In genomic region chr19:54345938-54346386, GRCh38 we compare ENCODE assay signal across 1 cellular context.
TF ChIP-seq lines count a peak whose summit lies in the region.

No MANE protein-coding gene starts in this region.

TF ChIP-seq in GM12878, 131 proteins besides CTCF, POLR2A, EP300 and RAD21 (continues in another document):
- TF ChIP-seq PAX5 (IDR thresholded peaks at IDR 0.05; ENCODE audit: borderline replicate concordance, low read depth, low read length) (peak; percentile 73), NR2C1 (IDR thresholded peaks at IDR 0.05) (no peak), ZNF217 (IDR thresholded peaks at IDR 0.05) (peak; percentile 71), NFYA (IDR thresholded peaks at IDR 0.05; ENCODE audit: borderline replicate concordance, low read depth, low read length) (no peak), EED (IDR thresholded peaks at IDR 0.05; ENCODE audit: low read depth) (peak; percentile 100), USF1 (IDR thresholded peaks at IDR 0.05; ENCODE audit: borderline replicate concordance, extremely low read length, insufficient read depth, low read depth, low read length) (no peak), HCFC1 (IDR thresholded peaks at IDR 0.05; ENCODE audit: low read length) (no peak), SMC3 (IDR thresholded peaks at IDR 0.05; ENCODE audit: borderline replicate concordance, low read length) (no peak), ZBTB33 (IDR thresholded peaks at IDR 0.05) (no peak), RB1 (IDR thresholded peaks at IDR 0.05; ENCODE audit: borderline replicate concordance) (peak; percentile 86; the same call in 1 of the 2 replicates), MEF2A (IDR thresholded peaks at IDR 0.05; ENCODE audit: insufficient read depth, low read depth, low read length) (peak; percentile 64; the same call in 1 of the 2 replicates), HSF1 (IDR thresholded peaks at IDR 0.05; ENCODE audit: low read depth, low read length) (no peak), ZNF687 (IDR thresholded peaks at IDR 0.05) (0 out of 2 replicates have a peak, but pooled peaks have one; percentile 49), CUX1 (IDR thresholded peaks at IDR 0.05; ENCODE audit: insufficient replicate concordance, low read depth, low read length) (peak; percentile 92), STAT3 (IDR thresholded peaks at IDR 0.05; ENCODE audit: low read depth, low read length) (peak; percentile 64; the same call in 1 of the 2 replicates), NKRF (conservative IDR thresholded peaks at IDR 0.05) (0 out of 2 replicates have a peak, but pooled peaks have one; percentile 43), IKZF2 (IDR thresholded peaks at IDR 0.05) (peak; percentile 99), ATF3 (IDR thresholded peaks at IDR 0.05; ENCODE audit: borderline replicate concordance, extremely low read depth, low read depth, low read length) (no peak), IKZF1 (conservative IDR thresholded peaks at IDR 0.05) (peak; percentile 99), RELB (IDR thresholded peaks at IDR 0.05; ENCODE audit: low read depth) (peak; percentile 95), NFXL1 (IDR thresholded peaks at IDR 0.05; ENCODE audit: borderline replicate concordance) (no peak), MAX (IDR thresholded peaks at IDR 0.05; ENCODE audit: low read depth, low read length) (peak; percentile 54; the same call in 1 of the 2 replicates), BCL11A (IDR thresholded peaks at IDR 0.05; ENCODE audit: low read depth, low read length) (peak; percentile 85), MTA2 (IDR thresholded peaks at IDR 0.05; ENCODE audit: low read depth) (peak; percentile 85), FOXK2 (IDR thresholded peaks at IDR 0.05) (0 out of 2 replicates have a peak, but pooled peaks have one; percentile 46), PRDM15 (CRISPR knock-in tag; IDR thresholded peaks at IDR 0.05) (no peak), SRF (IDR thresholded peaks at IDR 0.05; ENCODE audit: low read depth in 2 of 2, low read length in 2 of 2) (0 out of 4 replicates have a peak, but pooled peaks of 1 of the 2 experiments have one; percentile 21), CBFB (IDR thresholded peaks at IDR 0.05; ENCODE audit: low read depth) (peak; percentile 51; the same call in 1 of the 2 replicates)
